In the genomic region with DNA sequence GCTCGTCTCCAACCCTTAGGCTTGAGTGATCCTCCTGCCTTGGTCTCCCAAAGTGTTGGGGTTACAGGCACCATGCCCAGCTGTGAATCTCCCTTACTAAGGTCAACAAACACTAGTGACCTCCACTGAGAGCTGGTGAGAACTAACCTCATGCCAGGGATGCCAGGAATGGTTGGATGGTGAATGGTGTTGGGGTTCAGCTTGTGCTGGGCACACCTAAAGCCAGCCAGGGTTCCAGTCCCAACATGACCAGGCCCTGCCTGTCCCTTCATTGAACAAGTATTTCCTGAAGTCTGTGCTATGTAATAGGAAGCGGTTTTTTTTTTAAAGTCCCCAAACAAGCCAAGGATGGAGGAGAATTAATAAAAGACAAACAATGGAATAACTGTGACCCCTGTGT, we compare ENCODE assay signal across 1 cellular context.
TF ChIP-seq lines count a peak whose summit lies in the region.

No MANE protein-coding gene starts in this region.

TF ChIP-seq in IMR-90, 13 proteins besides CTCF, POLR2A, EP300 and RAD21:
- TF ChIP-seq BHLHE40 (IDR thresholded peaks at IDR 0.05; ENCODE audit: low read depth, low read length) (no peak), MXI1 (IDR thresholded peaks at IDR 0.05; ENCODE audit: borderline replicate concordance, low read depth, low read length) (no peak), CHD1 (IDR thresholded peaks at IDR 0.05; ENCODE audit: low read depth, low read length) (no peak), RCOR1 (IDR thresholded peaks at IDR 0.05; ENCODE audit: insufficient replicate concordance, low read length) (no peak), MAFK (IDR thresholded peaks at IDR 0.05; ENCODE audit: low read depth, low read length) (no peak), NFE2L2 (IDR thresholded peaks at IDR 0.05; ENCODE audit: low read depth, low read length) (no peak), MAZ (IDR thresholded peaks at IDR 0.05; ENCODE audit: borderline replicate concordance, low read depth, low read length) (no peak), RFX5 (IDR thresholded peaks at IDR 0.05; ENCODE audit: low read depth, low read length) (no peak), SMC3 (IDR thresholded peaks at IDR 0.05; ENCODE audit: low read depth, low read length) (no peak)
- TF ChIP-seq, protein P1, sequence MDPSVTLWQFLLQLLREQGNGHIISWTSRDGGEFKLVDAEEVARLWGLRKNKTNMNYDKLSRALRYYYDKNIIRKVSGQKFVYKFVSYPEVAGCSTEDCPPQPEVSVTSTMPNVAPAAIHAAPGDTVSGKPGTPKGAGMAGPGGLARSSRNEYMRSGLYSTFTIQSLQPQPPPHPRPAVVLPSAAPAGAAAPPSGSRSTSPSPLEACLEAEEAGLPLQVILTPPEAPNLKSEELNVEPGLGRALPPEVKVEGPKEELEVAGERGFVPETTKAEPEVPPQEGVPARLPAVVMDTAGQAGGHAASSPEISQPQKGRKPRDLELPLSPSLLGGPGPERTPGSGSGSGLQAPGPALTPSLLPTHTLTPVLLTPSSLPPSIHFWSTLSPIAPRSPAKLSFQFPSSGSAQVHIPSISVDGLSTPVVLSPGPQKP (IDR thresholded peaks at IDR 0.05; ENCODE audit: borderline replicate concordance, low read depth, low read length), result no peak
- TF ChIP-seq, protein P2, sequence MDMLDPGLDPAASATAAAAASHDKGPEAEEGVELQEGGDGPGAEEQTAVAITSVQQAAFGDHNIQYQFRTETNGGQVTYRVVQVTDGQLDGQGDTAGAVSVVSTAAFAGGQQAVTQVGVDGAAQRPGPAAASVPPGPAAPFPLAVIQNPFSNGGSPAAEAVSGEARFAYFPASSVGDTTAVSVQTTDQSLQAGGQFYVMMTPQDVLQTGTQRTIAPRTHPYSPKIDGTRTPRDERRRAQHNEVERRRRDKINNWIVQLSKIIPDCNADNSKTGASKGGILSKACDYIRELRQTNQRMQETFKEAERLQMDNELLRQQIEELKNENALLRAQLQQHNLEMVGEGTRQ (IDR thresholded peaks at IDR 0.05; ENCODE audit: low read depth, low read length), result no peak
